In the genomic region with DNA sequence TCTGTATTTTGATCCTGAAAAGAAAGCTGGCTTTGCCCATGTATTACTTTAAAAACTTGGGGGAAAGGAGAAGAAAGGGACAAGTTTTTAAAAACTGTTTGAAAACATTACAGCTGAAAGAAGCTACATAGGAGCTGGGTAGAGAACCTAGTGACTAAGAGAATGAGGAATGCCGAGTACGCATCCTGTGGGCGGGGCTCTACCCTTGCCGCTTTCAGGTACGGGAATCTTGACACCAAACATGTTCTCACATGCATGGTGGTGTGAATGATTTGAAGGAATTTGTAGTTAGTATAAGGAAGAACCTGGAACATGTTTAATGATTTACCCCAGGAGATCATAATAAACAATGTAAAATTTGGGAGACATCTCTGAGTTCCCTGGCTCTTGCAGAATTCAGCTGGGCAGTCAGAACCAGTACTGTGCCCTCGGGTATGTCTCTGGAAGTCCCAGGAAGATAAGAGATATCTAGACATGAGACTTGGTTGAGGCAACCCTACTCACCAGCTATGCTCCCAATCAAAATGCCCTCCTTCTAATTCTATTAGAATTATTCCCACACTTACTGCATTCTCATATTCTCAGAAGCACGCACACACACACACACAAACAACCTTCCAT, we compare ENCODE assay signal across 17 cellular contexts. TPM values are rescaled to one million over a fixed set of nuclear protein-coding genes. Genes with fewer than 3 reads are reported as not detected.
DNase-seq lines count a peak whose midpoint lies in the region; ATAC-seq and TF ChIP-seq lines count a peak whose summit lies in the region.
"Had no signal": no experiment of that assay in that cellular context is flagged by ENCODE, and none has a peak within 500 bp of the region (broad histone marks: within the 10 kb centered on the region; RNA-seq: fewer than 3 reads in every experiment).

No MANE protein-coding gene starts in this region.

- H3K27ac Mint-ChIP-seq in activated CD8-positive, alpha-beta T cell treated with anti-CD3 and anti-CD28 coated beads for 36 hours = no peak overlapping the region
- H3K27ac Mint-ChIP-seq: CD4-positive, CD25-positive, alpha-beta regulatory T cell; naive thymus-derived CD4-positive, alpha-beta T cell had no signal

- no peaks in the 10 kb centered on the region for H3K4me1 ChIP-seq in GM23248 (ENCODE audit: insufficient read depth)
- no peaks in the 10 kb centered on the region for H3K4me1 ChIP-seq in NT2/D1 (ENCODE audit: insufficient read depth, insufficient read length)
- no peaks in the 10 kb centered on the region for H3K4me1 ChIP-seq in prostate gland (replicated peaks)

- POLR2A ChIA-PET in activated CD8-positive, alpha-beta T cell treated with anti-CD3 and anti-CD28 coated beads for 36 hours (lab: Charles Lee) = no interaction called here

- intact Hi-C loops in prostate gland (cut with DNase I) = no loop called here
- intact Hi-C loops in activated CD8-positive, alpha-beta T cell treated with anti-CD3 and anti-CD28 coated beads for 36 hours (cut with micrococcal nuclease) = no loop called here

- H3K4me3 Mint-ChIP-seq in activated CD8-positive, alpha-beta T cell treated with anti-CD3 and anti-CD28 coated beads for 36 hours = no peak overlapping the region
- H3K4me3 Mint-ChIP-seq: CD4-positive, CD25-positive, alpha-beta regulatory T cell; naive thymus-derived CD4-positive, alpha-beta T cell had no signal

- no peaks in the 10 kb centered on the region for H3K9me3 Mint-ChIP-seq in activated CD8-positive, alpha-beta T cell treated with anti-CD3 and anti-CD28 coated beads for 36 hours

- no peak for TF ChIP-seq POLR2A in prostate gland (IDR thresholded peaks at IDR 0.05)

- peaks cover 13% of the 10 kb centered on the region for H3K27me3 Mint-ChIP-seq in activated CD8-positive, alpha-beta T cell treated with anti-CD3 and anti-CD28 coated beads for 36 hours

- no peaks in the 10 kb centered on the region for H3K36me3 ChIP-seq in GM23248 (ENCODE audit: low read depth)
- no peaks in the 10 kb centered on the region for H3K36me3 ChIP-seq in NT2/D1 (ENCODE audit: insufficient read depth, insufficient read length, low read length)
- H3K36me3 ChIP-seq in prostate gland = no peaks in the 10 kb centered on the region

- WGBS in GM23248 (ENCODE audit: low coverage in 1 of 2, low lambda C conversion rate in 2 of 2, missing lambda C conversion rate in 2 of 2), 2 experiments = 32 to 43% methylated on average over 7 of the region's 7 CpGs
- 44% methylated on average over 7 of the region's 7 CpGs for WGBS in prostate gland

- peaks cover 19% of the 10 kb centered on the region; the same call in 1 of the 2 replicates for H3K27me3 ChIP-seq in GM23248 (replicated peaks; ENCODE audit: insufficient read depth)
- H3K27me3 ChIP-seq in NT2/D1 (ENCODE audit: insufficient read depth, insufficient read length) = peaks cover 6% of the 10 kb centered on the region
- H3K27me3 ChIP-seq in prostate gland (replicated peaks; ENCODE audit: insufficient read depth) = no peaks in the 10 kb centered on the region

- H4K20me1 ChIP-seq in GM23248 (ENCODE audit: insufficient read depth) = no peaks in the 10 kb centered on the region

- no peak for TF ChIP-seq CTCF in epithelial cell of proximal tubule (conservative IDR thresholded peaks at IDR 0.05; ENCODE audit: low read depth, low read length)
- TF ChIP-seq CTCF in prostate gland (IDR thresholded peaks at IDR 0.05) = no peak
- TF ChIP-seq CTCF in activated CD8-positive, alpha-beta T cell treated with anti-CD3 and anti-CD28 coated beads for 36 hours (IDR thresholded peaks at IDR 0.05) = no peak

- H3K27ac ChIP-seq in GM23248 (no peak overlapping the region), prostate gland (peak overlapping the region in 1 of 2 donors; percentile 52)
- H3K27ac ChIP-seq: SK-N-MC had no signal

- H2AFZ ChIP-seq in GM23248 = no peak overlapping the region

- CTCF ChIA-PET in activated CD8-positive, alpha-beta T cell treated with anti-CD3 and anti-CD28 coated beads for 36 hours (lab: Charles Lee) = no interaction called here

- ATAC-seq in activated CD8-positive, alpha-beta T cell treated with anti-CD3 and anti-CD28 coated beads for 36 hours = no peak
- no peak for ATAC-seq in GM18858 (IDR thresholded peaks at IDR 0.05; ENCODE audit: unreplicated experiment)
- ATAC-seq: K562; naive thymus-derived CD4-positive, alpha-beta T cell; right cardiac atrium; stimulated activated naive CD8-positive, alpha-beta T cell treated with anti-CD3 and anti-CD28 coated beads, Interleukin-15, Interleukin-2, amounts not matched to agents 100 U/mL and 50 U/mL, for 24 hours had no signal

- DNase-seq in GM23248 (peak; percentile 62), NT2/D1 (ENCODE audit: low read depth, low spot score) (peak; percentile 33), epithelial cell of proximal tubule (ENCODE audit: low read depth) (peak; percentile 92), prostate gland (ENCODE audit: low spot score) (peak; percentile 79), globus pallidus (ENCODE audit: low spot score) (no peak), SKM-1 treated with dmso at 0.1 percent for 144 hours (lab: John Stamatoyannopoulos, UW; ENCODE audit: unreplicated experiment) (no peak)
- no peak for DNase-seq in activated CD8-positive, alpha-beta T cell treated with anti-CD3 and anti-CD28 coated beads for 36 hours
- DNase-seq: activated T-cell treated with anti-CD3 and anti-CD28 coated beads for 4 hours; CD4-positive, CD25-positive, alpha-beta regulatory T cell; naive thymus-derived CD4-positive, alpha-beta T cell; NCI-H1694 treated with DMSO at 0.1 percent for 48 hours; right cardiac atrium; stimulated activated naive CD8-positive, alpha-beta T cell treated with anti-CD3 and anti-CD28 coated beads, Interleukin-15, Interleukin-2, amounts not matched to agents 100 U/mL and 50 U/mL, for 24 hours had no signal

- H3K79me2 ChIP-seq in GM23248 (ENCODE audit: insufficient read depth) = no peaks in the 10 kb centered on the region

- H3K4me3 ChIP-seq in GM23248 (no peak overlapping the region), NT2/D1 (ENCODE audit: insufficient read length, low read depth) (no peak overlapping the region), epithelial cell of proximal tubule (ENCODE audit: low read depth, low read length) (no peak overlapping the region), prostate gland (no peak overlapping the region)
- H3K4me3 ChIP-seq: K562, SK-N-MC had no signal

- in situ Hi-C loops in GM23248 (cut with MboI) = no loop called here

- no peaks in the 10 kb centered on the region for H3F3A ChIP-seq in GM23248 (ENCODE audit: insufficient read depth)

- no peaks in the 10 kb centered on the region for H3K9me3 ChIP-seq in GM23248 (ENCODE audit: low read depth)
- no peaks in the 10 kb centered on the region for H3K9me3 ChIP-seq in NT2/D1 (ENCODE audit: insufficient read depth, low read length)
- no peaks in the 10 kb centered on the region for H3K9me3 ChIP-seq in prostate gland

- no peaks in the 10 kb centered on the region for H3K36me3 Mint-ChIP-seq in activated CD8-positive, alpha-beta T cell treated with anti-CD3 and anti-CD28 coated beads for 36 hours (ENCODE audit: low read depth)
- H3K36me3 Mint-ChIP-seq: CD4-positive, CD25-positive, alpha-beta regulatory T cell had no signal

- H3K4me2 ChIP-seq in GM23248 (ENCODE audit: unreplicated experiment) = peak overlapping the region; percentile 11

- peaks cover 5% of the 10 kb centered on the region for H3K4me1 Mint-ChIP-seq in activated CD8-positive, alpha-beta T cell treated with anti-CD3 and anti-CD28 coated beads for 36 hours (ENCODE audit: low read depth)

- H3K9ac ChIP-seq in GM23248 (no peak overlapping the region), NT2/D1 (ENCODE audit: insufficient read length, low read depth) (no peak overlapping the region)

- no peaks in the 10 kb centered on the region for H3K9me2 ChIP-seq in GM23248 (ENCODE audit: insufficient read depth)

RNA-seq across cellular contexts. Expression of gene TGFA, which starts 16.5 kb away (rescaled TPM):
- total RNA-seq in GM23248 (2014; rRNA removed; shearing (Covaris generic)) = 14.8 and 17.3 TPM in 2 replicates
- polyA plus RNA-seq in GM23248 (2016; fragmentation: Nextera tagmentation; extraction: Ambion mirVana) = 9.2 and 9.7 TPM in 2 replicates
- total RNA-seq in epithelial cell of proximal tubule (40.1 and 89.1 TPM in 2 replicates), prostate gland (1 to 10 TPM; 3.7 to 9.2 TPM)
- under 1 TPM; 0.25 to 0.38 TPM for total RNA-seq in activated CD8-positive, alpha-beta T cell treated with anti-CD3 and anti-CD28 coated beads for 36 hours
- total RNA-seq: fibroblast of villous mesenchyme, K562 had no signal
- polyA plus RNA-seq: K562 had no signal

Comparison
In these comparisons a context has a peak if more than half of its experiments do, and no peak if none do; other contexts are left out.
1. DNase-seq: peak in GM23248 (single experiment), NT2/D1 (single experiment), epithelial cell of proximal tubule (single experiment) and prostate gland (single experiment); none in activated CD8-positive, alpha-beta T cell treated with anti-CD3 and anti-CD28 coated beads for 36 hours (single experiment), globus pallidus (single experiment) and SKM-1 treated with dmso at 0.1 percent for 144 hours (single experiment).